In the genomic region with DNA sequence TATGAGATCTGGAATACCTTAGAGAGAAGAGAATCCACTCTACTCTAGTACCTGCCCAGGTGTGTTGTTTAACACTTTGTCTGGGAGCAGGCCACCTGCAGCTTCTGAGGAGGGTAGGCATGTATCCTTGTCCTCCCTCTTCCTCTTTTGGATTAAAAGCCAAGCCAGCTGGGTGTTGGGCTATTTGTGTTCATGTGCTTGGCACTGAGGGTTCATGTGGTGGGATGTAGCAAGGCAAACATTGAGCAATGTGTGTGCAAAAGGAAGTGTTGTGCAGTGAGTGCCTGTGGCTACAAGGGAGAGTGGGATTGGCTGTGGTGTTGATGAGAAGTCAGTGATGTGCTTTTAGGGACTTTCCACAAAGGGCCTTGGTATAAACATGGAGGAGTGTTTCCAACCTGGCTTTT, we compare ENCODE assay signal across 9 cellular contexts. TPM values are rescaled to one million over a fixed set of nuclear protein-coding genes. Genes with fewer than 3 reads are reported as not detected.
DNase-seq lines count a peak whose midpoint lies in the region; ATAC-seq, FAIRE-seq and TF ChIP-seq lines count a peak whose summit lies in the region.
"Had no signal": no experiment of that assay in that cellular context is flagged by ENCODE, and none has a peak within 500 bp of the region (broad histone marks: within the 10 kb centered on the region; RNA-seq: fewer than 3 reads in every experiment).

No MANE protein-coding gene starts in this region.

- H3K4me1 ChIP-seq in ascending aorta (peaks cover 3 to 9% of the 10 kb centered on the region in 2 donors), HepG2 (ENCODE audit: insufficient read depth, low read length) (peaks cover 47% of the 10 kb centered on the region)

- peak in 1 of 2 experiments; percentile 93; a peak in 2 of 4 replicates for TF ChIP-seq EP300 in HepG2 (IDR thresholded peaks at IDR 0.05; ENCODE audit: low read depth in 2 of 2, low read length in 2 of 2)
- TF ChIP-seq EP300 in HepG2 (CRISPR knock-in tag; IDR thresholded peaks at IDR 0.05; ENCODE audit: borderline replicate concordance): peak; percentile 95

- H3K27me3 ChIP-seq in ascending aorta: no peaks in the 10 kb centered on the region
- no peaks in the 10 kb centered on the region for H3K27me3 ChIP-seq in HepG2 (ENCODE audit: control insufficient read depth in 1 of 2, insufficient read depth in 2 of 2, low read length in 2 of 2)
- H3K27me3 ChIP-seq: body of pancreas had no signal

- in situ Hi-C loops in HepG2 (cut with HindIII; ENCODE audit: extremely low pct_ligation_motif_present, low pct_unique_long_range_greater_than_20kb): loop anchor here (25.0 kb wide), 1 partner anchor 104 kb away; the partner anchor contains the start of gene PRKAG3

- peak; percentile 68 for FAIRE-seq in HepG2 (lab: Jason Lieb, UNC)

- TF ChIP-seq POLR2A in HepG2 (IDR thresholded peaks at IDR 0.05; ENCODE audit: insufficient read depth in 1 of 2, low read depth in 2 of 2, low read length in 2 of 2) (no peak), erythroblast (IDR thresholded peaks at IDR 0.05; ENCODE audit: low read length) (no peak)

- peak overlapping the region; percentile 14 for H3K4me2 ChIP-seq in HepG2 (ENCODE audit: low read depth, low read length)

- TF ChIP-seq RAD21 in HepG2 (CRISPR knock-in tag; IDR thresholded peaks at IDR 0.05): no peak

- no peak for TF ChIP-seq CTCF in ascending aorta (IDR thresholded peaks at IDR 0.05)
- peak; percentile 23; the same call in 1 of the 2 replicates for TF ChIP-seq CTCF in HepG2 (CRISPR knock-in tag; IDR thresholded peaks at IDR 0.05)

- H3K4me3 ChIP-seq in ascending aorta: no peak overlapping the region
- peak overlapping the region in 1 of 3 experiments; percentile 0; a peak in 1 of 6 replicates for H3K4me3 ChIP-seq in HepG2 (replicated peaks in 1 of 3; ENCODE audit: insufficient read depth in 1 of 3, low read depth in 2 of 3, low read length in 3 of 3)
- H3K4me3 ChIP-seq: body of pancreas had no signal

- DNase-seq in GM04504 (ENCODE audit: low read depth) (peak; percentile 18), HK-2 (ENCODE audit: unreplicated experiment) (peak; percentile 32), ascending aorta (ENCODE audit: low spot score in 2 of 2) (peak; percentile 46 to 71), HepG2 (ENCODE audit: low spot score) (peak; percentile 84), activated gamma-delta T cell (lab: John Stamatoyannopoulos, UW) (no peak), NCI-H2171 treated with DMSO at 0.1 percent for 48 hours (lab: John Stamatoyannopoulos, UW) (no peak), NCI-H2107 (lab: John Stamatoyannopoulos, UW) (no peak), erythroblast (lab: John Stamatoyannopoulos, UW) (no peak)

- peaks cover 7 to 11% of the 10 kb centered on the region in 2 donors for H3K36me3 ChIP-seq in ascending aorta
- H3K36me3 ChIP-seq in HepG2 (replicated peaks in 1 of 2; ENCODE audit: control insufficient read depth in 1 of 2, insufficient read depth in 2 of 2, low read length in 2 of 2): peaks cover 21 to 42% of the 10 kb centered on the region in 2 experiments

- intact Hi-C loops in ascending aorta (cut with DNase I) (loop anchor here (5.0 kb wide), 1 partner anchor 99 kb away; the partner anchor contains the start of gene PRKAG3), HepG2 (cut with micrococcal nuclease; ENCODE audit: unreplicated experiment) (loop anchor here (5.0 kb wide), 1 partner anchor 74 kb away; no protein-coding TSS in a partner anchor)

- no peak overlapping the region for H2AFZ ChIP-seq in HepG2 (ENCODE audit: low read length)

- H3K27ac ChIP-seq in ascending aorta (no peak overlapping the region), HepG2 (ENCODE audit: extremely low read length, insufficient read depth, low read length) (peak overlapping the region; percentile 76)

- POLR2A ChIA-PET in HepG2 (lab: Yijun Ruan, JAX): interaction anchor here (1.3 to 5.8 kb wide), 5 partner anchors 13 to 62 kb away, joined by 3 to 105 read pairs (median 90); partner anchors contain the start of genes CYP27A1, RNF25 and STK36

- H3K9ac ChIP-seq in HepG2 (ENCODE audit: insufficient read depth, low read depth, low read length): no peak overlapping the region

- no TSS peak for BruUV-seq in HepG2 (replicated peaks; lab: Mats Ljungman, UMichigan)

- CTCF ChIA-PET in HepG2 (lab: Yijun Ruan, JAX; ENCODE audit: low intra/inter-chr PET ratio, low total read pairs): interaction anchor here (1.9 kb wide), 1 partner anchor 114 kb away, joined by 4 read pairs; no protein-coding TSS in a partner anchor

- H3K9me3 ChIP-seq in ascending aorta (no peaks in the 10 kb centered on the region), HepG2 (ENCODE audit: low read length) (no peaks in the 10 kb centered on the region)
- H3K9me3 ChIP-seq: body of pancreas had no signal

- no peaks in the 10 kb centered on the region for H4K20me1 ChIP-seq in HepG2 (ENCODE audit: insufficient read depth, low read length)

- H3K79me2 ChIP-seq in HepG2 (ENCODE audit: insufficient read depth, low read length): peaks cover 58% of the 10 kb centered on the region

- peak; percentile 35 for ATAC-seq in HepG2
- ATAC-seq: body of pancreas had no signal

TF ChIP-seq in HepG2, 621 proteins besides CTCF, POLR2A, EP300 and RAD21 (continues in another document):
- TF ChIP-seq RARA (CRISPR knock-in tag; IDR thresholded peaks at IDR 0.05): peak; percentile 93
- TF ChIP-seq SAFB2 (CRISPR knock-in tag; IDR thresholded peaks at IDR 0.05; ENCODE audit: borderline replicate concordance, low read depth): no peak

RNA-seq across cellular contexts. Expression of gene TTLL4, which starts 23.0 kb away (rescaled TPM):
- 93.4 TPM for total RNA-seq in ascending aorta
- total RNA-seq in HepG2 (2016; rRNA removed; fragmentation: Illumina TruSeq; extraction: Trizol): 77.5 and 78.0 TPM in 2 replicates
- 26.9 and 32.1 TPM in 2 replicates for total RNA-seq in HepG2 (2016; cell fraction: cytosol; rRNA removed; fragmentation: Illumina TruSeq; extraction: Trizol; ENCODE audit: low read depth)
- 64.0 and 77.3 TPM in 2 replicates for total RNA-seq in HepG2 (2016; cell fraction: insoluble cytoplasmic fraction; rRNA removed; fragmentation: Illumina TruSeq; extraction: Trizol)
- 48.8 and 53.6 TPM in 2 replicates for total RNA-seq in HepG2 (2016; cell fraction: membrane; rRNA removed; fragmentation: Illumina TruSeq; extraction: Trizol)
- 76.4 and 96.7 TPM in 2 replicates for total RNA-seq in HepG2 (2016; cell fraction: nucleus; rRNA removed; fragmentation: Illumina TruSeq; extraction: Trizol)
- polyA plus RNA-seq in HepG2 (2011; rRNA removed): 84.6 and 85.5 TPM in 2 replicates
- polyA plus RNA-seq in HepG2 (2011; cell fraction: cytosol; rRNA removed): 56.8 and 57.9 TPM in 2 replicates
- 188 and 192 TPM in 2 replicates for polyA plus RNA-seq in HepG2 (2011; cell fraction: nucleus; rRNA removed)
- 71.9 and 80.9 TPM in 2 replicates for polyA plus RNA-seq in HepG2 (2012)
- 15.6 and 16.8 TPM in 2 replicates for polyA plus RNA-seq in HepG2 (2016; cell fraction: cytosol; fragmentation: Illumina TruSeq; extraction: Trizol; ENCODE audit: low read depth)
- 85.9 and 98.6 TPM in 2 replicates for polyA plus RNA-seq in HepG2 (2016; cell fraction: insoluble cytoplasmic fraction; fragmentation: Illumina TruSeq; extraction: Trizol; ENCODE audit: low read depth)
- polyA plus RNA-seq in HepG2 (2016; cell fraction: membrane; fragmentation: Illumina TruSeq; extraction: Trizol; ENCODE audit: low read depth): 41.6 and 46.1 TPM in 2 replicates
- polyA plus RNA-seq in HepG2 (2016; cell fraction: nucleus; fragmentation: Illumina TruSeq; extraction: Trizol; ENCODE audit: insufficient read depth, low read depth): 172 and 200 TPM in 2 replicates
- polyA minus RNA-seq in HepG2 (2011; rRNA and poly(A)+ RNA removed; ENCODE audit: low replicate concordance): 60.1 and 174 TPM in 2 replicates
- 43.8 and 44.1 TPM in 2 replicates for polyA minus RNA-seq in HepG2 (2011; cell fraction: cytosol; rRNA and poly(A)+ RNA removed)
- polyA minus RNA-seq in HepG2 (2011; cell fraction: nucleus; rRNA and poly(A)+ RNA removed): 158 and 170 TPM in 2 replicates

RNA-seq across cellular contexts. Expression of gene CYP27A1, which starts 48.3 kb away (rescaled TPM):
- total RNA-seq in ascending aorta: 53.1 TPM
- total RNA-seq in HepG2 (2016; rRNA removed; fragmentation: Illumina TruSeq; extraction: Trizol): 106 and 157 TPM in 2 replicates
- total RNA-seq in HepG2 (2016; cell fraction: cytosol; rRNA removed; fragmentation: Illumina TruSeq; extraction: Trizol; ENCODE audit: low read depth): 29.2 and 32.0 TPM in 2 replicates
- 92.9 and 157 TPM in 2 replicates for total RNA-seq in HepG2 (2016; cell fraction: insoluble cytoplasmic fraction; rRNA removed; fragmentation: Illumina TruSeq; extraction: Trizol)
- 59.2 and 68.0 TPM in 2 replicates for total RNA-seq in HepG2 (2016; cell fraction: membrane; rRNA removed; fragmentation: Illumina TruSeq; extraction: Trizol)
- total RNA-seq in HepG2 (2016; cell fraction: nucleus; rRNA removed; fragmentation: Illumina TruSeq; extraction: Trizol): 124 and 147 TPM in 2 replicates
- 266 and 314 TPM in 2 replicates for polyA plus RNA-seq in HepG2 (2011; rRNA removed)
- polyA plus RNA-seq in HepG2 (2011; cell fraction: cytosol; rRNA removed): 327 and 396 TPM in 2 replicates
- 158 and 203 TPM in 2 replicates for polyA plus RNA-seq in HepG2 (2011; cell fraction: nucleus; rRNA removed)
- polyA plus RNA-seq in HepG2 (2012): 154 and 189 TPM in 2 replicates
- polyA plus RNA-seq in HepG2 (2016; cell fraction: cytosol; fragmentation: Illumina TruSeq; extraction: Trizol; ENCODE audit: low read depth): 34.9 and 39.0 TPM in 2 replicates
- 90.8 and 107 TPM in 2 replicates for polyA plus RNA-seq in HepG2 (2016; cell fraction: insoluble cytoplasmic fraction; fragmentation: Illumina TruSeq; extraction: Trizol; ENCODE audit: low read depth)
- polyA plus RNA-seq in HepG2 (2016; cell fraction: membrane; fragmentation: Illumina TruSeq; extraction: Trizol; ENCODE audit: low read depth): 49.2 and 51.3 TPM in 2 replicates
- polyA plus RNA-seq in HepG2 (2016; cell fraction: nucleus; fragmentation: Illumina TruSeq; extraction: Trizol; ENCODE audit: insufficient read depth, low read depth): 203 and 207 TPM in 2 replicates
- 399 TPM in 1 of 2 replicates, not detected in the other for polyA minus RNA-seq in HepG2 (2011; rRNA and poly(A)+ RNA removed; ENCODE audit: low replicate concordance)
- polyA minus RNA-seq in HepG2 (2011; cell fraction: cytosol; rRNA and poly(A)+ RNA removed): 113 and 138 TPM in 2 replicates
- 86.3 and 96.4 TPM in 2 replicates for polyA minus RNA-seq in HepG2 (2011; cell fraction: nucleus; rRNA and poly(A)+ RNA removed)

Comparison
In these comparisons a context has a peak if more than half of its experiments do, and no peak if none do; other contexts are left out.
1. DNase-seq: peak in GM04504 (single experiment), HK-2 (single experiment), ascending aorta (2 of 2) and HepG2 (single experiment); none in activated gamma-delta T cell (single experiment), NCI-H2171 treated with DMSO at 0.1 percent for 48 hours (single experiment), NCI-H2107 (single experiment) and erythroblast (0 of 2).